In the genomic region with DNA sequence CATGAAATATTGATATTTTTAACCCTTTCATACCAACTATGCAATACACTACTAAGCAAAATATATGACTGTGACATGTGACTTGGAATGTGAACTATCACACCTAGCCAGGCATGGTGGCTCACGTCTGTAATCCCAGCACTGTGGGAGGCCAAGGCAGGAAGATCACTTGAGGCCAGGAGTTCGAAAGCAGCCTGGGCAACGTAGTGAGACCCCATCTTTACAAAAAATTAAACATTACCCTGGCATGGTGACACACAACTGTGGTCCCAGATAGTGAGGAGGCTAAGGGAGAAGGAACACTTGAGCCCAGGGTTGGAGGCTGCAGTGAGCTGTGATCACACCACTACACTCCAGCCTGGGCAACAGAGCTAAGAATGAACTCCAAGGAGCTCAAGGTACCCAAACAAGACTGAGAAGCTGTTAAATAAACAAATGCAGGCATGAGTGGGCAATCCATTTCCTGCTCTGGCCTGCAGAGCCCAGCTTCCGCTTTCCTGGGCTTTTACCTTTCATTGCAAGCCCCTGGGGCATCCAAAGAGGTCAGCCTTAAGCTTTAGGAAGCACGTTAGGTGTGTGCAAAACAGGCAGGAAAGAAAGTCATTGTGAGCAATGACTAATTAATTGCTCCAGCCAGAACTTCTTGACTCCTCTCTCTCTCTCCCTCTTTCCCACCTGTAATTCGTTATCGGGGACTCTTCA, we compare ENCODE assay signal across 1 cellular context.
TF ChIP-seq lines count a peak whose summit lies in the region.

No MANE protein-coding gene starts in this region.

TF ChIP-seq in GM23338, 12 proteins besides CTCF, POLR2A, EP300 and RAD21 (continued from another document):
- TF ChIP-seq, protein P1, sequence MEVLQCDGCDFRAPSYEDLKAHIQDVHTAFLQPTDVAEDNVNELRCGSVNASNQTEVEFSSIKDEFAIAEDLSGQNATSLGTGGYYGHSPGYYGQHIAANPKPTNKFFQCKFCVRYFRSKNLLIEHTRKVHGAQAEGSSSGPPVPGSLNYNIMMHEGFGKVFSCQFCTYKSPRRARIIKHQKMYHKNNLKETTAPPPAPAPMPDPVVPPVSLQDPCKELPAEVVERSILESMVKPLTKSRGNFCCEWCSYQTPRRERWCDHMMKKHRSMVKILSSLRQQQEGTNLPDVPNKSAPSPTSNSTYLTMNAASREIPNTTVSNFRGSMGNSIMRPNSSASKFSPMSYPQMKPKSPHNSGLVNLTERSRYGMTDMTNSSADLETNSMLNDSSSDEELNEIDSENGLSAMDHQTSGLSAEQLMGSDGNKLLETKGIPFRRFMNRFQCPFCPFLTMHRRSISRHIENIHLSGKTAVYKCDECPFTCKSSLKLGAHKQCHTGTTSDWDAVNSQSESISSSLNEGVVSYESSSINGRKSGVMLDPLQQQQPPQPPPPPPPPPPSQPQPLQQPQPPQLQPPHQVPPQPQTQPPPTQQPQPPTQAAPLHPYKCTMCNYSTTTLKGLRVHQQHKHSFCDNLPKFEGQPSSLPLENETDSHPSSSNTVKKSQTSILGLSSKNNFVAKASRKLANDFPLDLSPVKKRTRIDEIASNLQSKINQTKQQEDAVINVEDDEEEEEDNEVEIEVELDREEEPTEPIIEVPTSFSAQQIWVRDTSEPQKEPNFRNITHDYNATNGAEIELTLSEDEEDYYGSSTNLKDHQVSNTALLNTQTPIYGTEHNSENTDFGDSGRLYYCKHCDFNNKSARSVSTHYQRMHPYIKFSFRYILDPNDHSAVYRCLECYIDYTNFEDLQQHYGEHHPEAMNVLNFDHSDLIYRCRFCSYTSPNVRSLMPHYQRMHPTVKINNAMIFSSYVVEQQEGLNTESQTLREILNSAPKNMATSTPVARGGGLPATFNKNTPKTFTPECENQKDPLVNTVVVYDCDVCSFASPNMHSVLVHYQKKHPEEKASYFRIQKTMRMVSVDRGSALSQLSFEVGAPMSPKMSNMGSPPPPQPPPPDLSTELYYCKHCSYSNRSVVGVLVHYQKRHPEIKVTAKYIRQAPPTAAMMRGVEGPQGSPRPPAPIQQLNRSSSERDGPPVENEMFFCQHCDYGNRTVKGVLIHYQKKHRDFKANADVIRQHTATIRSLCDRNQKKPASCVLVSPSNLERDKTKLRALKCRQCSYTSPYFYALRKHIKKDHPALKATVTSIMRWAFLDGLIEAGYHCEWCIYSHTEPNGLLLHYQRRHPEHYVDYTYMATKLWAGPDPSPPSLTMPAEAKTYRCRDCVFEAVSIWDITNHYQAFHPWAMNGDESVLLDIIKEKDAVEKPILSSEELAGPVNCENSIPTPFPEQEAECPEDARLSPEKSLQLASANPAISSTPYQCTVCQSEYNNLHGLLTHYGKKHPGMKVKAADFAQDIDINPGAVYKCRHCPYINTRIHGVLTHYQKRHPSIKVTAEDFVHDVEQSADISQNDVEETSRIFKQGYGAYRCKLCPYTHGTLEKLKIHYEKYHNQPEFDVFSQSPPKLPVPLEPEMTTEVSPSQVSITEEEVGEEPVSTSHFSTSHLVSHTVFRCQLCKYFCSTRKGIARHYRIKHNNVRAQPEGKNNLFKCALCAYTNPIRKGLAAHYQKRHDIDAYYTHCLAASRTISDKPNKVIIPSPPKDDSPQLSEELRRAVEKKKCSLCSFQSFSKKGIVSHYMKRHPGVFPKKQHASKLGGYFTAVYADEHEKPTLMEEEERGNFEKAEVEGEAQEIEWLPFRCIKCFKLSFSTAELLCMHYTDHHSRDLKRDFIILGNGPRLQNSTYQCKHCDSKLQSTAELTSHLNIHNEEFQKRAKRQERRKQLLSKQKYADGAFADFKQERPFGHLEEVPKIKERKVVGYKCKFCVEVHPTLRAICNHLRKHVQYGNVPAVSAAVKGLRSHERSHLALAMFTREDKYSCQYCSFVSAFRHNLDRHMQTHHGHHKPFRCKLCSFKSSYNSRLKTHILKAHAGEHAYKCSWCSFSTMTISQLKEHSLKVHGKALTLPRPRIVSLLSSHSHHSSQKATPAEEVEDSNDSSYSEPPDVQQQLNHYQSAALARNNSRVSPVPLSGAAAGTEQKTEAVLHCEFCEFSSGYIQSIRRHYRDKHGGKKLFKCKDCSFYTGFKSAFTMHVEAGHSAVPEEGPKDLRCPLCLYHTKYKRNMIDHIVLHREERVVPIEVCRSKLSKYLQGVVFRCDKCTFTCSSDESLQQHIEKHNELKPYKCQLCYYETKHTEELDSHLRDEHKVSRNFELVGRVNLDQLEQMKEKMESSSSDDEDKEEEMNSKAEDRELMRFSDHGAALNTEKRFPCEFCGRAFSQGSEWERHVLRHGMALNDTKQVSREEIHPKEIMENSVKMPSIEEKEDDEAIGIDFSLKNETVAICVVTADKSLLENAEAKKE (CRISPR knock-in tag; IDR thresholded peaks at IDR 0.05) = no peak
